8 cellular contexts compared by ENCODE assay signal in the genomic region with DNA sequence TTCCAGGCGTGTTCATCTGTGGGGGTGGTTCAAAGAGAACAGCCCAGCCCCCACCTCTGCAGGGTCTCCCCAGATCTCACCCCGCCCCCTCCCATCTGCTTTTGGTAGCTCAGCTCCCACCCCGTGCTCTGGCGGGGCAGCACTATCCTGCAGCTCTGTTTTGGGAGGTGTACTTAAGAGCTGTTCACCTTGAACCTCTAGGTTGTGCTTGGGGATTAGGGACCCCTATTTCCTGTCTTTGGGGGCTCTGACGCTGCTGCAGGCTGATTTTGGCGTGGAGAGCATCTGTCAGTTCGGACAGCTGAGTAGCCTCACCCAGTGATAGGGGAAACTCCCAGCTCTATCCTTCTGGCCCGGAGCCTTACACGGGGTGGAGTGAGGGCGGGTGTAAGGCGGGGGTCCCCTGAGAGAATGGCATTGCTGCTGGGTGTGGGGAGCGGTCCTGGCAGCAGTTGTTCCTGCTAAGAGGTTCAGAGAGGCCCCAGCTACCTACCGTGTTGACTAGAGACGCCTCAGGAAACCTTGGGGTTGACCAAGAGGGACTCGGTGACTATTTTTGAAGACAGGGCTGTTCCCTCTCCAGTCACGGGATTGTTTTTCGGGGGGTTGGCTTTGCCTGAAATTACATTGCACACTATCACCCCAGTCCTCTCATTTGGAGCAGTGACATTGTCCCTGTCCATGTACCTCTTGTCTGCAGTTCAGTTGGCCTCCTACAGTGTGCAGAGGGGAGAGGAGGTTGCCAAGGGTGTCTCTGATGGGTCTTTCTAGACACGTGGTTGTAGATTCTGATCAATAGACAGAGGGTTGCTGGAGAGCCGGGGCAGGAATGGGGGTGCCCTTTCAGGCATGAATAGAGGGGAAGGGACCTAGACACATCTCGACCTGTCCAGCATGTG. TPM values are rescaled to one million over a fixed set of nuclear protein-coding genes. Genes with fewer than 3 reads are reported as not detected.
DNase-seq lines count a peak whose midpoint lies in the region; ATAC-seq and TF ChIP-seq lines count a peak whose summit lies in the region.

No MANE protein-coding gene starts in this region.

- no peaks in the 10 kb centered on the region for H3K9me3 ChIP-seq in uterus

- no peak overlapping the region for H4K8ac ChIP-seq in mesendoderm (ENCODE audit: low read depth, low read length)

- H3K4me3 ChIP-seq in GM06990 (replicated peaks; ENCODE audit: low read depth, low read length) = peak overlapping the region; percentile 91
- peak overlapping the region; percentile 80 for H3K4me3 ChIP-seq in mesendoderm (ENCODE audit: low read length)
- peak overlapping the region; percentile 63 to 92 for H3K4me3 ChIP-seq in uterus

- peak overlapping the region; percentile 52 for H3K18ac ChIP-seq in mesendoderm (ENCODE audit: low read length)

- WGBS in mesendoderm (ENCODE audit: extremely low coverage, insufficient coverage, low lambda C conversion rate) = no CpG with 5 or more reads among the region's 20 CpGs

- peaks cover 16% of the 10 kb centered on the region for H3K79me2 ChIP-seq in mesendoderm (ENCODE audit: control insufficient read depth, insufficient read depth, low read length)

- no peaks in the 10 kb centered on the region for H3K27me3 ChIP-seq in GM06990 (replicated peaks; ENCODE audit: control insufficient read depth, insufficient read depth, low read length)
- no peaks in the 10 kb centered on the region for H3K27me3 ChIP-seq in mesendoderm (ENCODE audit: insufficient read depth, low read length, poor library complexity)
- H3K27me3 ChIP-seq in uterus = no peaks in the 10 kb centered on the region

- no peak for TF ChIP-seq POLR2A in uterus (IDR thresholded peaks at IDR 0.05)

- H3K23ac ChIP-seq in mesendoderm (ENCODE audit: low read length) = peak overlapping the region; percentile 80

- peak overlapping the region; percentile 91 for H3K56ac ChIP-seq in mesendoderm (ENCODE audit: low read length)

- peak overlapping the region; percentile 87 for H3K9ac ChIP-seq in mesendoderm (ENCODE audit: low read length)

- H2BK15ac ChIP-seq in mesendoderm (replicated peaks; ENCODE audit: low read depth) = no peak overlapping the region

- H3K4ac ChIP-seq in mesendoderm (ENCODE audit: low read depth, low read length) = no peak overlapping the region

- H2BK120ac ChIP-seq in mesendoderm (ENCODE audit: low read depth, low read length) = no peak overlapping the region

- H2BK5ac ChIP-seq in mesendoderm (ENCODE audit: low read length) = no peak overlapping the region

- H4K5ac ChIP-seq in mesendoderm (ENCODE audit: low read length) = no peak overlapping the region

- H3K36me3 ChIP-seq in GM06990 (ENCODE audit: control insufficient read depth, insufficient read depth, low read length) = peaks cover 2% of the 10 kb centered on the region; the same call in 1 of the 2 replicates
- no peaks in the 10 kb centered on the region for H3K36me3 ChIP-seq in mesendoderm (ENCODE audit: control insufficient read depth, insufficient read depth, low read length)
- no peaks in the 10 kb centered on the region for H3K36me3 ChIP-seq in uterus

- no peak for ATAC-seq in HG03159 (IDR thresholded peaks at IDR 0.05; ENCODE audit: unreplicated experiment)
- no peak for ATAC-seq in HG03521 (IDR thresholded peaks at IDR 0.05; ENCODE audit: unreplicated experiment)

- TF ChIP-seq CTCF in GM06990 (IDR thresholded peaks at IDR 0.05; ENCODE audit: insufficient read depth, low read length, poor library complexity, severe bottlenecking) (no peak), uterus (IDR thresholded peaks at IDR 0.05) (no peak)

- peak overlapping the region; percentile 96 for H3K4me2 ChIP-seq in mesendoderm (ENCODE audit: low read length)

- H3K27ac ChIP-seq in mesendoderm (ENCODE audit: low read depth, low read length) (no peak overlapping the region), uterus (peak overlapping the region; percentile 83 to 90)

- H3K4me1 ChIP-seq in mesendoderm (ENCODE audit: control insufficient read depth, low read depth, low read length) = peaks cover 4% of the 10 kb centered on the region
- H3K4me1 ChIP-seq in uterus = peaks cover 0 to 4% of the 10 kb centered on the region in 2 donors

- intact Hi-C loops in uterus (cut with DNase I; ENCODE audit: low total_unique reads) = no loop called here

- peaks cover 12% of the 10 kb centered on the region for H3K79me1 ChIP-seq in mesendoderm (ENCODE audit: low read length)

- DNase-seq in GM06990 (ENCODE audit: extremely low read depth, insufficient read length) = no peak
- peak; percentile 39 for DNase-seq in NAMALWA (ENCODE audit: low spot score)
- DNase-seq in cerebellar cortex (ENCODE audit: low spot score) = peak; percentile 37
- no peak for DNase-seq in mesendoderm
- DNase-seq in uterus = peak; percentile 32 to 49
- DNase-seq in central memory CD4-positive, alpha-beta T cell = no peak

- H2AK5ac ChIP-seq in mesendoderm (ENCODE audit: low read length) = no peak overlapping the region

RNA-seq across cellular contexts. Expression of a gene that starts 1.0 kb away (rescaled TPM):
- polyA plus RNA-seq in mesendoderm (2013, experiment 1 of 2) = 16.1 TPM
- 15.8 TPM for polyA plus RNA-seq in mesendoderm (2013, experiment 2 of 2)
- 10 to 100 TPM in 3 of 4 donors, 1 to 10 TPM in 1; 1.0 to 35.2 (median 19.6) TPM for total RNA-seq in uterus

RNA-seq across cellular contexts. Expression of a gene that starts 44.1 kb away (rescaled TPM):
- polyA plus RNA-seq in mesendoderm (2013, experiment 1 of 2) = 0.79 TPM
- 0.98 TPM for polyA plus RNA-seq in mesendoderm (2013, experiment 2 of 2)
- total RNA-seq in uterus = 1 to 10 TPM in 1 of 4 donors, under 1 TPM in 1, not detected in 2; 0.27 to 1.9 TPM

Comparison
In these comparisons a context has a peak if more than half of its experiments do, and no peak if none do; other contexts are left out.
1. DNase-seq: peak in NAMALWA (single experiment), cerebellar cortex (single experiment) and uterus (2 of 2); none in GM06990 (single experiment), mesendoderm (single experiment) and central memory CD4-positive, alpha-beta T cell (single experiment).
2. Peak in every context shown above with its lines, with median percentiles within 50 percentile points of each other: H3K4me3 ChIP-seq.